Comparison of ENCODE assay signal across 27 cellular contexts in genomic region chrX:151929131-151929530, GRCh38. TPM values are rescaled to one million over a fixed set of nuclear protein-coding genes. Genes with fewer than 3 reads are reported as not detected.
DNase-seq lines count a peak whose midpoint lies in the region; ATAC-seq, FAIRE-seq and TF ChIP-seq lines count a peak whose summit lies in the region.
"Had no signal": no experiment of that assay in that cellular context is flagged by ENCODE, and none has a peak within 500 bp of the region (broad histone marks: within the 10 kb centered on the region; RNA-seq: fewer than 3 reads in every experiment).

No MANE protein-coding gene starts in this region.

- intact Hi-C loops in endothelial cell of umbilical vein (cut with micrococcal nuclease): no loop called here
- intact Hi-C loops in posterior vena cava (cut with DNase I): no loop called here

- no peak overlapping the region for H3K27ac Mint-ChIP-seq in HFFc6
- H3K27ac Mint-ChIP-seq: CD4-positive, alpha-beta memory T cell had no signal

- no peaks in the 10 kb centered on the region for H4K20me1 ChIP-seq in endothelial cell of umbilical vein (replicated peaks; ENCODE audit: control insufficient read depth, extremely low read depth, insufficient read depth, low read length)

- TF ChIP-seq CTCF in AG10803 (conservative IDR thresholded peaks at IDR 0.05; ENCODE audit: low read length) (no peak), endothelial cell of umbilical vein (IDR thresholded peaks at IDR 0.05; ENCODE audit: extremely low read depth in 1 of 2, insufficient read depth in 1 of 2, low read depth in 1 of 2, low read length in 2 of 2) (no peak), fibroblast of the aortic adventitia (IDR thresholded peaks at IDR 0.05; ENCODE audit: insufficient read depth, low read length) (no peak), HFFc6 (IDR thresholded peaks at IDR 0.05) (no peak)

- no peak for FAIRE-seq in endothelial cell of umbilical vein (lab: Jason Lieb, UNC)
- FAIRE-seq: A204.1, GM12892, GM19239, H1 had no signal

- no peaks in the 10 kb centered on the region for H3K79me2 ChIP-seq in endothelial cell of umbilical vein (ENCODE audit: control insufficient read depth, insufficient read depth, low read length)

- no peaks in the 10 kb centered on the region for H3K36me3 Mint-ChIP-seq in HFFc6 (ENCODE audit: low read depth)
- H3K36me3 Mint-ChIP-seq: CD4-positive, alpha-beta memory T cell had no signal

- H3K9me1 ChIP-seq in endothelial cell of umbilical vein (replicated peaks; ENCODE audit: control insufficient read depth, extremely low read depth, insufficient read depth, low read length): no peaks in the 10 kb centered on the region

- CTCF ChIA-PET in endothelial cell of umbilical vein (lab: Charles Lee): no interaction called here

- no peak overlapping the region for H3K27ac ChIP-seq in endothelial cell of umbilical vein (ENCODE audit: insufficient read depth, low read depth, low read length)
- H3K27ac ChIP-seq: 22Rv1, GM23248 had no signal

- ATAC-seq in GM18907 (IDR thresholded peaks at IDR 0.05; ENCODE audit: unreplicated experiment): no peak

- TF ChIP-seq POLR2A in endothelial cell of umbilical vein (IDR thresholded peaks at IDR 0.05; ENCODE audit: low read depth, low read length): no peak

- no peaks in the 10 kb centered on the region for H3K9me3 Mint-ChIP-seq in HFFc6
- H3K9me3 Mint-ChIP-seq: CD4-positive, alpha-beta memory T cell had no signal

- no peaks in the 10 kb centered on the region for H3K4me1 Mint-ChIP-seq in HFFc6 (ENCODE audit: low read depth)
- H3K4me1 Mint-ChIP-seq: CD4-positive, alpha-beta memory T cell had no signal

- H3K4me1 ChIP-seq in endothelial cell of umbilical vein (ENCODE audit: control insufficient read depth, extremely low read depth, insufficient read depth, low read length): no peaks in the 10 kb centered on the region

- H3K36me3 ChIP-seq in MG63: no peaks in the 10 kb centered on the region
- H3K36me3 ChIP-seq in endothelial cell of umbilical vein (ENCODE audit: control insufficient read depth in 2 of 2, extremely low read depth in 1 of 2, insufficient read depth in 2 of 2, low read length in 2 of 2): no peaks in the 10 kb centered on the region

- DNase-seq in AG10803 (ENCODE audit: low read depth): peak; percentile 3
- peak; percentile 2 for DNase-seq in MG63
- peak; percentile 1 for DNase-seq in endothelial cell of umbilical vein (ENCODE audit: low read depth, low spot score)
- peak; percentile 60 for DNase-seq in fibroblast of the aortic adventitia (ENCODE audit: low read depth)
- DNase-seq in posterior vena cava (ENCODE audit: low spot score): no peak
- DNase-seq in HFFc6: no peak
- DNase-seq in NCI-H1105 (lab: John Stamatoyannopoulos, UW): no peak
- DNase-seq: C1 segment of cervical spinal cord; Calu3; CD4-positive, alpha-beta memory T cell; COR-L47; DMS53; DMS79 treated with DMSO at 0.1 percent for 48 hours; GF-D8; GM23248; H7; HCEC 1CT had no signal

- BruUV-seq in endothelial cell of umbilical vein (replicated peaks; lab: Mats Ljungman, UMichigan): no TSS peak

- H3K4me3 Mint-ChIP-seq in HFFc6: no peak overlapping the region
- H3K4me3 Mint-ChIP-seq: CD4-positive, alpha-beta memory T cell had no signal

- no peak overlapping the region for H3K4me3 ChIP-seq in AG10803 (ENCODE audit: low read length)
- no peak overlapping the region for H3K4me3 ChIP-seq in MG63
- no peak overlapping the region for H3K4me3 ChIP-seq in endothelial cell of umbilical vein (replicated peaks in 1 of 3; ENCODE audit: insufficient read depth in 1 of 3, low read depth in 1 of 3, low read length in 3 of 3)
- H3K4me3 ChIP-seq in fibroblast of the aortic adventitia (ENCODE audit: low read depth, low read length): no peak overlapping the region
- H3K4me3 ChIP-seq: GM23248 had no signal

- dilution Hi-C loops in endothelial cell of umbilical vein (cut with MboI; ENCODE audit: extremely low pct_ligation_motif_present, low sequenced_read_pairs): no loop called here

- H2AFZ ChIP-seq in endothelial cell of umbilical vein (ENCODE audit: low read depth, low read length): no peak overlapping the region
- H2AFZ ChIP-seq: GM23248 had no signal

- H3K9me3 ChIP-seq in MG63 (no peaks in the 10 kb centered on the region), endothelial cell of umbilical vein (replicated peaks; ENCODE audit: control insufficient read depth, insufficient read depth, low read length) (no peaks in the 10 kb centered on the region)

- POLR2A ChIA-PET in endothelial cell of umbilical vein (lab: Charles Lee): no interaction called here

- peaks cover 4% of the 10 kb centered on the region; the same call in 1 of the 2 replicates for H3K27me3 Mint-ChIP-seq in HFFc6 (ENCODE audit: insufficient read depth)
- H3K27me3 Mint-ChIP-seq: CD4-positive, alpha-beta memory T cell had no signal

- no peak overlapping the region for H3K9ac ChIP-seq in endothelial cell of umbilical vein (replicated peaks; ENCODE audit: extremely low read depth, insufficient read depth, low read length)
- H3K9ac ChIP-seq: GM23248 had no signal

- H3K4me2 ChIP-seq in endothelial cell of umbilical vein (ENCODE audit: insufficient read depth, low read length): no peak overlapping the region

- no peaks in the 10 kb centered on the region for H3K27me3 ChIP-seq in MG63
- H3K27me3 ChIP-seq in endothelial cell of umbilical vein (ENCODE audit: control insufficient read depth in 2 of 2, insufficient read depth in 2 of 2, low read length in 2 of 2): no peaks in the 10 kb centered on the region

TF ChIP-seq in endothelial cell of umbilical vein, 7 proteins besides CTCF, POLR2A, EP300 and RAD21:
- TF ChIP-seq EZH2 (IDR thresholded peaks at IDR 0.05; ENCODE audit: borderline replicate concordance, low read depth, low read length, severe bottlenecking) (no peak), GATA2 (IDR thresholded peaks at IDR 0.05; ENCODE audit: insufficient read depth, insufficient read length, low read depth, low read length) (no peak), FOS (IDR thresholded peaks at IDR 0.05; ENCODE audit: borderline replicate concordance, insufficient read depth, low read length) (no peak), MYC (IDR thresholded peaks at IDR 0.05; ENCODE audit: low read depth, low read length) (no peak), POLR2AphosphoS5 (IDR thresholded peaks at IDR 0.05; ENCODE audit: insufficient read depth, low read depth, low read length) (no peak), JUN (IDR thresholded peaks at IDR 0.05; ENCODE audit: borderline replicate concordance, insufficient read depth, insufficient read length, low read depth) (no peak), MAX (IDR thresholded peaks at IDR 0.05; ENCODE audit: insufficient read depth, insufficient read length) (no peak)

RNA-seq across cellular contexts. Expression of gene MAGEA4, which starts 16.4 kb away (rescaled TPM):
- total RNA-seq in MG63 (2014; rRNA removed; shearing (Covaris generic); ENCODE audit: low replicate concordance): not detected in 2 replicates
- total RNA-seq in endothelial cell of umbilical vein (not detected in 2 replicates), fibroblast of the aortic adventitia (ENCODE audit: low replicate concordance) (not detected in 2 replicates), posterior vena cava (not detected)
- polyA plus RNA-seq in endothelial cell of umbilical vein: not detected in 2 replicates
- polyA plus RNA-seq in endothelial cell of umbilical vein (2011; cell fraction: cytosol; rRNA removed): not detected in 2 replicates
- polyA plus RNA-seq in endothelial cell of umbilical vein (2011; cell fraction: nucleus; rRNA removed): not detected in 2 replicates
- not detected in 2 replicates for polyA plus RNA-seq in endothelial cell of umbilical vein (2012)
- polyA minus RNA-seq in endothelial cell of umbilical vein: not detected in 2 replicates
- not detected for polyA minus RNA-seq in endothelial cell of umbilical vein (2011; cell fraction: cytosol; rRNA and poly(A)+ RNA removed)
- not detected in 2 replicates for polyA minus RNA-seq in endothelial cell of umbilical vein (2011; cell fraction: nucleus; rRNA and poly(A)+ RNA removed)
- total RNA-seq in HFFc6 (2021; fragmentation: NEBNext Ultra II Directional; extraction: Animal tissue kit (Norgen Biotek cat#: 25700)): not detected
- total RNA-seq: Calu3; CD4-positive, alpha-beta memory T cell; Daoy; G401; GM23248 had no signal
- polyA plus RNA-seq: AG04450; BJ; CD4-positive, alpha-beta memory T cell; GM23248 had no signal

RNA-seq across cellular contexts. Expression of gene GABRE, which starts 45.3 kb away (rescaled TPM):
- 27.9 and 32.4 TPM in 2 replicates for total RNA-seq in MG63 (2014; rRNA removed; shearing (Covaris generic); ENCODE audit: low replicate concordance)
- total RNA-seq in endothelial cell of umbilical vein (6.1 and 20.2 TPM in 2 replicates), fibroblast of the aortic adventitia (ENCODE audit: low replicate concordance) (29.4 and 33.2 TPM in 2 replicates), posterior vena cava (10 to 100 TPM; 19.2 to 24.4 TPM)
- polyA plus RNA-seq in endothelial cell of umbilical vein: 29.8 and 33.4 TPM in 2 replicates
- polyA plus RNA-seq in endothelial cell of umbilical vein (2011; cell fraction: cytosol; rRNA removed): 5.9 and 6.2 TPM in 2 replicates
- 261 and 295 TPM in 2 replicates for polyA plus RNA-seq in endothelial cell of umbilical vein (2011; cell fraction: nucleus; rRNA removed)
- 26.7 and 30.5 TPM in 2 replicates for polyA plus RNA-seq in endothelial cell of umbilical vein (2012)
- polyA minus RNA-seq in endothelial cell of umbilical vein: 122 and 133 TPM in 2 replicates
- polyA minus RNA-seq in endothelial cell of umbilical vein (2011; cell fraction: cytosol; rRNA and poly(A)+ RNA removed): 23.0 TPM
- 214 and 278 TPM in 2 replicates for polyA minus RNA-seq in endothelial cell of umbilical vein (2011; cell fraction: nucleus; rRNA and poly(A)+ RNA removed)
- 1 to 10 TPM in 2 of 6 experiments, under 1 TPM in 4; 0.24 to 1.7 (median 0.71) TPM for total RNA-seq in HFFc6 (2021; fragmentation: NEBNext Ultra II Directional; extraction: Animal tissue kit (Norgen Biotek cat#: 25700))
- total RNA-seq: CD4-positive, alpha-beta memory T cell; G401 had no signal
- polyA plus RNA-seq: CD4-positive, alpha-beta memory T cell had no signal

Comparison
In these comparisons a context has a peak if more than half of its experiments do, and no peak if none do; other contexts are left out.
1. DNase-seq: peak in AG10803 (single experiment), MG63 (single experiment), endothelial cell of umbilical vein (single experiment) and fibroblast of the aortic adventitia (single experiment); none in posterior vena cava (single experiment), HFFc6 (single experiment) and NCI-H1105 (single experiment).